In the genomic region with DNA sequence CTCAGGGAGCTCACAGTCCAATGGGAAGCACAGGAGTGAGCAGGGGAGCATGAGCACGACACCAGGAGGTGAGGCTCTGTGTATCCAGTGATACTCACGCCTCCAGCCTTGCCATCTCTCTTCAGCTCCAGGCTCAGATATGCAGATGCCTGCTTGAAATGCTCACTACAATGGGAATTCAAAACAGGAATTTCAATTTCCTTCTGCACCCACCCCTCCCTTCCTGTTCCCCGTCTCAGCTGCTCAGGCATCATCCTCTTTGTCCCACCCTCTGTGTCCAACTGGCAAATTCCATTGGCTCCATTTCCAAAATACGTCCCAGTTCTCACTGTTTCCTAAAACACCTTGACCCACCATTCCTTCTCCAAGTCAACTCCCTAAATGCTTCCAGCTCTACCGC, we compare ENCODE assay signal across 1 cellular context.
TF ChIP-seq lines count a peak whose summit lies in the region.

No MANE protein-coding gene starts in this region.

TF ChIP-seq in WTC11, 78 proteins besides CTCF, POLR2A, EP300 and RAD21:
- TF ChIP-seq TCF7 (CRISPR knock-in tag; IDR thresholded peaks at IDR 0.05; ENCODE audit: low read depth) (no peak), ZMAT4 (CRISPR knock-in tag; IDR thresholded peaks at IDR 0.05) (no peak)
